In genomic region chr7:27134392-27134791, GRCh38 we compare ENCODE assay signal across 1 cellular context.
TF ChIP-seq lines count a peak whose summit lies in the region.

No MANE protein-coding gene starts in this region.

TF ChIP-seq in GM12878, 131 proteins besides CTCF, POLR2A, EP300 and RAD21 (continues in another document):
- peak in 1 of 2 experiments; percentile 15; a peak in 1 of 4 replicates for TF ChIP-seq BHLHE40 (IDR thresholded peaks at IDR 0.05; ENCODE audit: borderline replicate concordance in 1 of 2, low read depth in 2 of 2, low read length in 1 of 2)
- TF ChIP-seq CHD1 (IDR thresholded peaks at IDR 0.05; ENCODE audit: low read depth, low read length) = no peak
- TF ChIP-seq IKZF2 (IDR thresholded peaks at IDR 0.05) = peak; percentile 83 to 90
- TF ChIP-seq SKIL (IDR thresholded peaks at IDR 0.05; ENCODE audit: low read depth, poor library complexity, severe bottlenecking) = peak; percentile 31
- TF ChIP-seq KAT2A (conservative IDR thresholded peaks at IDR 0.05; ENCODE audit: control insufficient read depth, low read depth, low read length) = no peak
- TF ChIP-seq RUNX3 (IDR thresholded peaks at IDR 0.05; ENCODE audit: low read length) = peak; percentile 83
- TF ChIP-seq CUX1 (IDR thresholded peaks at IDR 0.05; ENCODE audit: insufficient replicate concordance, low read depth, low read length) = no peak
- no peak for TF ChIP-seq HSF1 (IDR thresholded peaks at IDR 0.05; ENCODE audit: low read depth, low read length)
- TF ChIP-seq ZNF274 (IDR thresholded peaks at IDR 0.05; ENCODE audit: insufficient read depth, insufficient read length) = no peak
- no peak for TF ChIP-seq KLF5 (IDR thresholded peaks at IDR 0.05; ENCODE audit: partially characterized antibody)
- TF ChIP-seq, protein P1, sequence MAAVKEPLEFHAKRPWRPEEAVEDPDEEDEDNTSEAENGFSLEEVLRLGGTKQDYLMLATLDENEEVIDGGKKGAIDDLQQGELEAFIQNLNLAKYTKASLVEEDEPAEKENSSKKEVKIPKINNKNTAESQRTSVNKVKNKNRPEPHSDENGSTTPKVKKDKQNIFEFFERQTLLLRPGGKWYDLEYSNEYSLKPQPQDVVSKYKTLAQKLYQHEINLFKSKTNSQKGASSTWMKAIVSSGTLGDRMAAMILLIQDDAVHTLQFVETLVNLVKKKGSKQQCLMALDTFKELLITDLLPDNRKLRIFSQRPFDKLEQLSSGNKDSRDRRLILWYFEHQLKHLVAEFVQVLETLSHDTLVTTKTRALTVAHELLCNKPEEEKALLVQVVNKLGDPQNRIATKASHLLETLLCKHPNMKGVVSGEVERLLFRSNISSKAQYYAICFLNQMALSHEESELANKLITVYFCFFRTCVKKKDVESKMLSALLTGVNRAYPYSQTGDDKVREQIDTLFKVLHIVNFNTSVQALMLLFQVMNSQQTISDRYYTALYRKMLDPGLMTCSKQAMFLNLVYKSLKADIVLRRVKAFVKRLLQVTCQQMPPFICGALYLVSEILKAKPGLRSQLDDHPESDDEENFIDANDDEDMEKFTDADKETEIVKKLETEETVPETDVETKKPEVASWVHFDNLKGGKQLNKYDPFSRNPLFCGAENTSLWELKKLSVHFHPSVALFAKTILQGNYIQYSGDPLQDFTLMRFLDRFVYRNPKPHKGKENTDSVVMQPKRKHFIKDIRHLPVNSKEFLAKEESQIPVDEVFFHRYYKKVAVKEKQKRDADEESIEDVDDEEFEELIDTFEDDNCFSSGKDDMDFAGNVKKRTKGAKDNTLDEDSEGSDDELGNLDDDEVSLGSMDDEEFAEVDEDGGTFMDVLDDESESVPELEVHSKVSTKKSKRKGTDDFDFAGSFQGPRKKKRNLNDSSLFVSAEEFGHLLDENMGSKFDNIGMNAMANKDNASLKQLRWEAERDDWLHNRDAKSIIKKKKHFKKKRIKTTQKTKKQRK (IDR thresholded peaks at IDR 0.05; ENCODE audit: low read depth, low read length) = no peak
- peak; percentile 60; the same call in 1 of the 2 replicates for TF ChIP-seq NFIC (IDR thresholded peaks at IDR 0.05; ENCODE audit: low read depth, low read length)
- no peak for TF ChIP-seq NRF1 (conservative IDR thresholded peaks at IDR 0.05; ENCODE audit: low read depth, low read length)
- TF ChIP-seq DPF2 (IDR thresholded peaks at IDR 0.05) = peak; percentile 20; the same call in 1 of the 2 replicates
- peak; percentile 65; the same call in 1 of the 2 replicates for TF ChIP-seq MTA2 (IDR thresholded peaks at IDR 0.05; ENCODE audit: low read depth)
- no peak for TF ChIP-seq JUND (IDR thresholded peaks at IDR 0.05; ENCODE audit: low read depth, low read length)
- no peak for TF ChIP-seq GATAD2B (conservative IDR thresholded peaks at IDR 0.05; ENCODE audit: low read depth)
- TF ChIP-seq E4F1 (IDR thresholded peaks at IDR 0.05; ENCODE audit: borderline replicate concordance, partially characterized antibody) = no peak
- TF ChIP-seq MTA3 (IDR thresholded peaks at IDR 0.05; ENCODE audit: borderline replicate concordance, low read length) = no peak
- TF ChIP-seq MXI1 (IDR thresholded peaks at IDR 0.05; ENCODE audit: low read depth, low read length) = no peak
- TF ChIP-seq BMI1 (IDR thresholded peaks at IDR 0.05; ENCODE audit: borderline replicate concordance) = no peak
- peak; percentile 67 for TF ChIP-seq IKZF1 (conservative IDR thresholded peaks at IDR 0.05)
- TF ChIP-seq WRNIP1 (IDR thresholded peaks at IDR 0.05; ENCODE audit: borderline replicate concordance, low read depth, low read length) = no peak
- no peak for TF ChIP-seq MEF2A (IDR thresholded peaks at IDR 0.05; ENCODE audit: insufficient read depth, low read depth, low read length)
- no peak for TF ChIP-seq MLLT1 (IDR thresholded peaks at IDR 0.05)
- TF ChIP-seq USF2 (IDR thresholded peaks at IDR 0.05; ENCODE audit: borderline replicate concordance, low read depth, low read length) = no peak
- TF ChIP-seq E2F4 (IDR thresholded peaks at IDR 0.05; ENCODE audit: low read depth, low read length) = no peak
- no peak for TF ChIP-seq ZZZ3 (IDR thresholded peaks at IDR 0.05; ENCODE audit: control insufficient read depth, insufficient read length, low read depth)
- no peak for TF ChIP-seq SMC3 (IDR thresholded peaks at IDR 0.05; ENCODE audit: borderline replicate concordance, low read length)
- TF ChIP-seq E2F8 (IDR thresholded peaks at IDR 0.05; ENCODE audit: low read depth, partially characterized antibody) = no peak
- no peak for TF ChIP-seq YY1 (IDR thresholded peaks at IDR 0.05; ENCODE audit: low read depth, low read length)
- TF ChIP-seq MYB (IDR thresholded peaks at IDR 0.05; ENCODE audit: borderline replicate concordance, low read depth, low read length) = no peak
- TF ChIP-seq SUZ12 (IDR thresholded peaks at IDR 0.05; ENCODE audit: unreplicated experiment) = no peak
- no peak for TF ChIP-seq TCF7 (IDR thresholded peaks at IDR 0.05; ENCODE audit: borderline replicate concordance)
- 0 out of 2 replicates have a peak, but pooled peaks have one; percentile 38 for TF ChIP-seq BCL11A (IDR thresholded peaks at IDR 0.05; ENCODE audit: low read depth, low read length)
